In the genomic region with DNA sequence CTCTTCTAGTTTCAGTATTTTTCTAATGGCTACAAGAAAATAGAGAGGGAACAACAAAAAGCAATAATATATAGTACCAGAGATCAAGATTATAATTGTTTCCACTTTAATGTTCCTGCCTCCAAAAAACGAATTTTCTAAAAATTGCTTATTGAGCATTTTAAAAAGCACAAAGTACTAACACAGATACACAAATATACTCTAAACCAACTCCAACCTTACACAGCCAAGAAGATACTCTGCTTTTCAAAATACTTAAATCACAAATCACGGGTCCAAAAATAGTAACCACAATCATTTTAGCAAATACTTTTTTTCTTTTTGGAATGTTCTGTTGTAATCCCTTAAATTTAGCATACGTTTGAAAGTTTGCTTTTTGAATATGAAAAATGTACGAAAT, we compare ENCODE assay signal across 10 cellular contexts. TPM values are rescaled to one million over a fixed set of nuclear protein-coding genes. Genes with fewer than 3 reads are reported as not detected.
DNase-seq lines count a peak whose midpoint lies in the region; ATAC-seq and TF ChIP-seq lines count a peak whose summit lies in the region.
"Had no signal": no experiment of that assay in that cellular context is flagged by ENCODE, and none has a peak within 500 bp of the region (broad histone marks: within the 10 kb centered on the region; RNA-seq: fewer than 3 reads in every experiment).

No MANE protein-coding gene starts in this region.

- no peak for ATAC-seq in stimulated activated naive CD8-positive, alpha-beta T cell treated with anti-CD3 and anti-CD28 coated beads, Interleukin-15, Interleukin-2, amounts not matched to agents 100 U/mL and 50 U/mL, for 24 hours

- H3K36me3 Mint-ChIP-seq in stimulated activated naive CD8-positive, alpha-beta T cell treated with anti-CD3 and anti-CD28 coated beads, Interleukin-15, Interleukin-2, amounts not matched to agents 100 ng/mL and 50 ng/mL, for 24 hours (ENCODE audit: low read depth): peaks cover 33% of the 10 kb centered on the region
- peaks cover 36% of the 10 kb centered on the region for H3K36me3 Mint-ChIP-seq in nephron (ENCODE audit: low read depth)

- H3K4me1 Mint-ChIP-seq in stimulated activated naive CD8-positive, alpha-beta T cell treated with anti-CD3 and anti-CD28 coated beads, Interleukin-15, Interleukin-2, amounts not matched to agents 100 ng/mL and 50 ng/mL, for 24 hours (ENCODE audit: low read depth): peaks cover 56% of the 10 kb centered on the region
- peaks cover 35% of the 10 kb centered on the region for H3K4me1 Mint-ChIP-seq in nephron

- no peak overlapping the region for H3K27ac Mint-ChIP-seq in stimulated activated naive CD8-positive, alpha-beta T cell treated with anti-CD3 and anti-CD28 coated beads, Interleukin-15, Interleukin-2, amounts not matched to agents 100 ng/mL and 50 ng/mL, for 24 hours
- H3K27ac Mint-ChIP-seq in nephron: peak overlapping the region; percentile 3 to 53 (median 24)

- no peaks in the 10 kb centered on the region for H3K27me3 Mint-ChIP-seq in stimulated activated naive CD8-positive, alpha-beta T cell treated with anti-CD3 and anti-CD28 coated beads, Interleukin-15, Interleukin-2, amounts not matched to agents 100 ng/mL and 50 ng/mL, for 24 hours
- peaks cover 3% of the 10 kb centered on the region for H3K27me3 Mint-ChIP-seq in nephron (ENCODE audit: low read depth)

- no peaks in the 10 kb centered on the region for H3K9me3 Mint-ChIP-seq in stimulated activated naive CD8-positive, alpha-beta T cell treated with anti-CD3 and anti-CD28 coated beads, Interleukin-15, Interleukin-2, amounts not matched to agents 100 ng/mL and 50 ng/mL, for 24 hours
- no peaks in the 10 kb centered on the region for H3K9me3 Mint-ChIP-seq in nephron

- TF ChIP-seq CTCF in nephron (IDR thresholded peaks at IDR 0.05; ENCODE audit: unreplicated experiment in 3 of 3): no peak

- peak overlapping the region; percentile 61 for H3K4me3 Mint-ChIP-seq in stimulated activated naive CD8-positive, alpha-beta T cell treated with anti-CD3 and anti-CD28 coated beads, Interleukin-15, Interleukin-2, amounts not matched to agents 100 ng/mL and 50 ng/mL, for 24 hours
- H3K4me3 Mint-ChIP-seq in nephron: peak overlapping the region; percentile 66 to 83 (median 75)

- peak overlapping the region; percentile 7 for H3K27ac ChIP-seq in cingulate gyrus (ENCODE audit: low read depth, low read length)

- DNase-seq in stimulated activated naive CD8-positive, alpha-beta T cell treated with anti-CD3 and anti-CD28 coated beads, Interleukin-15, Interleukin-2, amounts not matched to agents 100 U/mL and 50 U/mL, for 24 hours: no peak
- DNase-seq in HT-29 (ENCODE audit: low spot score): no peak
- no peak for DNase-seq in DMS 273 (lab: John Stamatoyannopoulos, UW; ENCODE audit: unreplicated experiment)
- no peak for DNase-seq in stimulated activated CD4-positive, alpha-beta T cell treated with anti-CD3 and anti-CD28 coated beads, Interleukin-2, amount 100 ng/mL, for 24 hours
- DNase-seq in NCI-H748 treated with DMSO at 0.1 percent for 48 hours (lab: John Stamatoyannopoulos, UW): no peak
- DNase-seq: activated effector memory CD4-positive, alpha-beta T cell treated with anti-CD3 and anti-CD28 coated beads, Interleukin-2, amount 50 U/mL, for 16 hours; SHP77 had no signal

RNA-seq across cellular contexts. Expression of a gene that starts 2.0 kb away (rescaled TPM):
- total RNA-seq in HT-29 (2014; rRNA removed; shearing (Covaris generic)): 6.8 and 11.1 TPM in 2 replicates
